13 cellular contexts compared by ENCODE assay signal in the genomic region with DNA sequence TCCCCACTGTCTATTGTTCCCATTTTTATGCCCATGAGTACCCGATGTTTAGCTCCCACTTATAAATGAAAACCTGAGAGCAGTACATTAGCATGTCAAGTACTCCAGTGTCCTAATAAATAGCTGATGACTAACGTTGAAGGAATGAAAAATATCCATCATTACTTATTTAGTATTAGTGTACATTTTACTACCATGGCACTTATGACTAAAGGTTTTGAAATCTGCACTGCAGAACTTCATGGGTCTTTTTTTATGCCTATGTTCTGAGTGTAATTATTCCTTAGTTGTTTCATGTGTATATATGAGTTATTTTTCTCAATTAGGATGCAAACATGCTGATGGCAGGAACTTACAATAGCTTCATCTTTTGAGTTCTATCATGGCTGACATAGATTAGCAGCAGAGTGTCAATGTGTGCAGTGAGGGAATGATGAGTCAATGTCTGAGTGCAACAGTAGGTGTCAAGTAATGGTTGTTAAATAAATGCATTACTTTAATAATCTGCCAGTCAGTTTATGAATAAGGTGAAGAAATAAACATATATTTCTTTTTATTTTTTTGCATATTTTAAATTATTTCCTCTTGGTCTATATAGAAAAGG.
DNase-seq lines count a peak whose midpoint lies in the region; ATAC-seq and TF ChIP-seq lines count a peak whose summit lies in the region.
"Had no signal": no experiment of that assay in that cellular context is flagged by ENCODE, and none has a peak within 500 bp of the region (broad histone marks: within the 10 kb centered on the region; RNA-seq: fewer than 3 reads in every experiment).

No MANE protein-coding gene starts in this region.

- ATAC-seq in mucosa of descending colon, result no peak
- no peak for ATAC-seq in GM21423 (IDR thresholded peaks at IDR 0.05; ENCODE audit: unreplicated experiment)

- TF ChIP-seq CTCF in AG04449 (IDR thresholded peaks at IDR 0.05; ENCODE audit: insufficient read depth, low read length, missing control alignments) (no peak), brain microvascular endothelial cell (IDR thresholded peaks at IDR 0.05; ENCODE audit: low read depth, low read length, missing control alignments) (no peak), kidney epithelial cell (IDR thresholded peaks at IDR 0.05; ENCODE audit: insufficient read depth, low read length, poor library complexity, severe bottlenecking) (no peak), mucosa of descending colon (IDR thresholded peaks at IDR 0.05) (no peak), transverse colon (IDR thresholded peaks at IDR 0.05) (no peak)

- 74 to 75% methylated on average over 2 of the region's 2 CpGs for WGBS in transverse colon (ENCODE audit: low coverage in 1 of 2), 2 donors

- H3K4me3 ChIP-seq in AG04449 (ENCODE audit: low read depth, low read length) (no peak overlapping the region), brain microvascular endothelial cell (ENCODE audit: low read depth, low read length) (no peak overlapping the region), kidney epithelial cell (ENCODE audit: low read depth, low read length) (no peak overlapping the region), SJCRH30 (no peak overlapping the region), mucosa of descending colon (no peak overlapping the region), transverse colon (no peak overlapping the region)
- H3K4me3 ChIP-seq: BLaER1 treated with 17β-estradiol and CSF1 and Interleukin-3, amounts not matched to agents 10 nM and 100 nM had no signal

- H3K36me3 ChIP-seq in brain microvascular endothelial cell (replicated peaks) (no peaks in the 10 kb centered on the region), kidney epithelial cell (ENCODE audit: control insufficient read depth, insufficient read depth, low read length) (no peaks in the 10 kb centered on the region), SJCRH30 (no peaks in the 10 kb centered on the region), mucosa of descending colon (ENCODE audit: low read depth) (no peaks in the 10 kb centered on the region), transverse colon (no peaks in the 10 kb centered on the region)
- H3K36me3 ChIP-seq: BLaER1 treated with 17β-estradiol and CSF1 and Interleukin-3, amounts not matched to agents 10 nM and 100 nM had no signal

- no peak for TF ChIP-seq POLR2A in transverse colon (IDR thresholded peaks at IDR 0.05)

- H3K27me3 ChIP-seq in brain microvascular endothelial cell (replicated peaks) (no peaks in the 10 kb centered on the region), kidney epithelial cell (ENCODE audit: control insufficient read depth, insufficient read depth, low read length) (no peaks in the 10 kb centered on the region), SJCRH30 (no peaks in the 10 kb centered on the region), transverse colon (no peaks in the 10 kb centered on the region)
- H3K27me3 ChIP-seq: BLaER1 treated with 17β-estradiol and CSF1 and Interleukin-3, amounts not matched to agents 10 nM and 100 nM had no signal

- POLR2A ChIA-PET in AG04449 (lab: Yijun Ruan, JAX), result interaction anchor here (0.7 kb wide), 1 partner anchor 10 kb away, joined by 3 read pairs; no protein-coding TSS in a partner anchor

- peak; percentile 65 for DNase-seq in AG04449 (ENCODE audit: low read depth, low spot score)
- peak; percentile 68 for DNase-seq in HT1080 (ENCODE audit: low read depth)
- DNase-seq in brain microvascular endothelial cell, result peak; percentile 34
- peak; percentile 59 for DNase-seq in kidney epithelial cell (ENCODE audit: low read depth)
- no peak for DNase-seq in SJCRH30
- DNase-seq in mucosa of descending colon, result no peak
- DNase-seq in transverse colon, result no peak
- DNase-seq: activated CD4-positive, CD25-positive, alpha-beta regulatory T cell; GF-D8; MV-4-11; NCI-H510A treated with DMSO at 0.1 percent for 48 hours had no signal

- H3K4me1 ChIP-seq in SJCRH30 (peaks cover 7% of the 10 kb centered on the region; the same call in 1 of the 2 replicates), mucosa of descending colon (ENCODE audit: low read depth) (no peaks in the 10 kb centered on the region), transverse colon (no peaks in the 10 kb centered on the region)

- TF ChIP-seq EP300 in transverse colon (IDR thresholded peaks at IDR 0.05; ENCODE audit: low read depth), result no peak

- peak overlapping the region; percentile 53 for H3K27ac ChIP-seq in brain microvascular endothelial cell
- no peak overlapping the region for H3K27ac ChIP-seq in SJCRH30
- H3K27ac ChIP-seq in transverse colon, result no peak overlapping the region
- H3K27ac ChIP-seq: BLaER1 treated with 17β-estradiol and CSF1 and Interleukin-3, amounts not matched to agents 10 nM and 100 nM had no signal

- CTCF ChIA-PET in AG04449 (lab: Yijun Ruan, JAX), result interaction anchor here (1.0 kb wide), 1 partner anchor 496 kb away, joined by 5 read pairs; no protein-coding TSS in a partner anchor

- intact Hi-C loops in mucosa of descending colon (cut with DNase I, micrococcal nuclease) (no loop called here), transverse colon (cut with DNase I; ENCODE audit: low total_unique reads) (no loop called here)

- in situ Hi-C loops in brain microvascular endothelial cell (cut with HindIII; ENCODE audit: low pct_ligation_motif_present, low sequenced_read_pairs) (no loop called here), transverse colon (cut with MboI; ENCODE audit: low pct_ligation_motif_present in 1 of 4, low pct_unique_long_range_greater_than_20kb in 1 of 4, low sequenced_read_pairs in 3 of 4) (no loop called here)

- no peaks in the 10 kb centered on the region for H3K9me3 ChIP-seq in SJCRH30 (replicated peaks)
- no peaks in the 10 kb centered on the region for H3K9me3 ChIP-seq in mucosa of descending colon
- no peaks in the 10 kb centered on the region for H3K9me3 ChIP-seq in transverse colon
- H3K9me3 ChIP-seq: BLaER1 treated with 17β-estradiol and CSF1 and Interleukin-3, amounts not matched to agents 10 nM and 100 nM had no signal

Comparison
In these comparisons a context has a peak if more than half of its experiments do, and no peak if none do; other contexts are left out.
1. DNase-seq: peak in AG04449 (single experiment), HT1080 (single experiment), brain microvascular endothelial cell (single experiment) and kidney epithelial cell (single experiment); none in SJCRH30 (0 of 2), mucosa of descending colon (0 of 3) and transverse colon (single experiment).